In the genomic region with DNA sequence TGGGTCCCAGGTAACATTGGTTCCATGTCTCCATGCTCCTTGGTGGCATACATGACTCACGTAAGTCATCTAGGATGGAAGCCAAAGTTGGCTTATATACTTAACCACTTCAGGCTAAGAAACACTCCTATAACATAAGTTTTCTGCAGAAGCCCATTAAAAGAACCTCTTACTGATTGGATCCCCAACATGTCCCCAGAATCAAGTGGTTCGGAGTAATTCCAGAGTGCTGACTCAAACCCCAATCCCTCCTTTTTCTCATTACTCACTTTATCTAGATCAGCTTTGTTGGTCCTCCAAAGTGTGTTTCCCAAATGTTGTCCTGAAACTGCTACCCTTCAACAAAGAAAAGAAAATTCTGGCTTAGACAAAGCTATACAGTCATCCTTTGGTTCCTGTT, we compare ENCODE assay signal across 26 cellular contexts. TPM values are rescaled to one million over a fixed set of nuclear protein-coding genes. Genes with fewer than 3 reads are reported as not detected.
"Had no signal": no experiment of that assay in that cellular context is flagged by ENCODE, and none has a peak within 500 bp of the region (broad histone marks: within the 10 kb centered on the region; RNA-seq: fewer than 3 reads in every experiment).

No MANE protein-coding gene starts in this region.

- DNase-seq: activated CD4-positive, alpha-beta memory T cell treated with anti-CD3 and anti-CD28 coated beads for 36 hours; activated CD4-positive, alpha-beta T cell treated with anti-CD3 and anti-CD28 coated beads for 48 hours; activated CD4-positive, CD25-positive, alpha-beta regulatory T cell treated with anti-CD3 and anti-CD28 coated beads, Interleukin-2, amount 50 U/mL, for 72 hours; activated CD8-positive, alpha-beta memory T cell treated with anti-CD3 and anti-CD28 coated beads for 24 hours; activated gamma-delta T cell treated with Interleukin-2 at 50 U/mL for 16 hours; activated naive CD4-positive, alpha-beta T cell treated with anti-CD3 and anti-CD28 coated beads, Interleukin-2, amount 10 ng/mL, durations not matched to agents 7 days and 5 days; activated naive CD8-positive, alpha-beta T cell treated with anti-CD3 and anti-CD28 coated beads for 36 hours; activated T-cell treated with anti-CD3 and anti-CD28 coated beads, Interleukin-2, amount 50 U/mL, for 72 hours; Kasumi-1; NCI-H1092; NCI-H1417 treated with DMSO at 0.1 percent for 48 hours; NCI-H1694; NCI-H2029 treated with DMSO at 0.1 percent for 48 hours; NCI-H345; NCI-H510A; NCI-H526 treated with DMSO at 0.1 percent for 48 hours; NCI-H82; Peyer's patch; SHP77; SW 1271 had no signal

- H3K4me3 ChIP-seq: Peyer's patch, SJSA1 had no signal

- ATAC-seq: activated T-cell treated with anti-CD3 and anti-CD28 coated beads, Interleukin-2, amount 50 U/mL, for 72 hours; SK-N-SH treated with all-trans-retinoic acid at 6 μM for 48 hours; WTC11 had no signal

RNA-seq across cellular contexts. Expression of a gene that starts 10.1 kb away (rescaled TPM):
- total RNA-seq: activated CD4-positive, alpha-beta memory T cell treated with anti-CD3 and anti-CD28 coated beads for 36 hours; activated naive CD8-positive, alpha-beta T cell treated with anti-CD3 and anti-CD28 coated beads for 36 hours; activated T-cell treated with anti-CD3 and anti-CD28 coated beads, Interleukin-2, amount 50 U/mL, for 72 hours; activated T-helper 2 cell treated with anti-CD3 and anti-CD28 coated beads, Interferon-gamma antibody, Interleukin-2, Interleukin-4, amounts not matched to agents 10 μg/mL and 5 μg/mL and 100 μg/mL, durations not matched to agents 14 hours and 24 hours and 36 hours; cardiac septum; MCF 10A; SJSA1 had no signal
